Comparison of ENCODE assay signal across 27 cellular contexts in the genomic region with DNA sequence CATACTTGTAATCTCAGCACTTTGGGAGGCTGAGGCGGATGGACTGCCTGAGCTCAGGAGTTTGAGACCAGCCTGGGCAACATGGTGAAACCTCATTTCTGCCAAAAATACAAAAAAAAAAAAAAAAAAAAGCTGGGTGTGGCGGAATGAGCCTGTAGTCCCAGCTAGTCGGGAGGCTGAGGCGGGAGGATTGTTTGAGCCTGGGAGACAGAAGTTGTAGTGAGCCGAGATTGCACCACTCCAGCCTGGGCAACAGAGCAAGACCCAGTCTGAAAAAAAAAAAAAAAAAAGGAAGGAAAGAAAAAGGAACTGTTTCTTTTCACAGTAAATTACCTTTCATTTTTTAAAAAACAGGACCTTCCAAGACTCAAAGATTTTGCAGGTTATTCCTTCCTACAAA. TPM values are rescaled to one million over a fixed set of nuclear protein-coding genes. Genes with fewer than 3 reads are reported as not detected.
"Had no signal": no experiment of that assay in that cellular context is flagged by ENCODE, and none has a peak within 500 bp of the region (broad histone marks: within the 10 kb centered on the region; RNA-seq: fewer than 3 reads in every experiment).

No MANE protein-coding gene starts in this region.

- H2AFZ ChIP-seq: PC-9 had no signal

- H3K4me3 ChIP-seq: PC-9, Peyer's patch, SJSA1, SK-N-MC had no signal

- H3K9me3 ChIP-seq: Peyer's patch, SJSA1 had no signal

- H3K27me3 ChIP-seq: Peyer's patch, SJSA1 had no signal

- H3K4me2 ChIP-seq: PC-9 had no signal

- H3K36me3 ChIP-seq: Peyer's patch had no signal

- H3K27ac ChIP-seq: HL-60, PC-9, Peyer's patch, SJSA1, SK-N-MC had no signal

- H3K4me1 ChIP-seq: Peyer's patch, SJSA1 had no signal

- DNase-seq: Kasumi-1, KG1, MM.1S, NCI-H1092, NCI-H1105 treated with DMSO at 0.1 percent for 48 hours, NCI-H1417 treated with DMSO at 0.1 percent for 48 hours, NCI-H146, NCI-H1694 treated with DMSO at 0.1 percent for 48 hours, NCI-H1930, NCI-H2081, NCI-H2107, NCI-H2227 treated with DMSO at 0.1 percent for 48 hours, NCI-H524 treated with DMSO at 0.1 percent for 48 hours, NCI-H69, NCI-H774, OCI-M1, PC-9, Peyer's patch, Right ventricle myocardium superior, SIG-M5 had no signal

- FAIRE-seq: HTR-8/SVneo had no signal

RNA-seq across cellular contexts. Expression of a gene that starts 56.0 kb away (rescaled TPM):
- total RNA-seq: M059J, NCI-H460, PC-9, Peyer's patch, Right ventricle myocardium superior, RPMI7951, SJSA1 had no signal
